In genomic region chr2:149472413-149472812, GRCh38 we compare ENCODE assay signal across 26 cellular contexts.
"Had no signal": no experiment of that assay in that cellular context is flagged by ENCODE, and none has a peak within 500 bp of the region (broad histone marks: within the 10 kb centered on the region; RNA-seq: fewer than 3 reads in every experiment).

No MANE protein-coding gene starts in this region.

- H3K9me3 ChIP-seq: stomach, suprapubic skin, testis, thoracic aorta, thyroid gland, tibial artery, tibial nerve, transverse colon, upper lobe of left lung, upper lobe of right lung, uterus, vagina had no signal

- H3K27ac ChIP-seq: stomach, suprapubic skin, testis, thoracic aorta, thyroid gland, tibial artery, tibial nerve, transverse colon, upper lobe of left lung, upper lobe of right lung, uterus, vagina had no signal

- H3K36me3 ChIP-seq: stomach, suprapubic skin, thoracic aorta, thyroid gland, tibial artery, transverse colon, upper lobe of left lung, upper lobe of right lung, uterus, vagina had no signal

- H3K4me1 ChIP-seq: stomach, suprapubic skin, testis, tibial artery, tibial nerve, transverse colon, upper lobe of right lung, uterus, vagina had no signal

- DNase-seq: stimulated activated CD4-positive, alpha-beta T cell treated with anti-CD3 and anti-CD28 coated beads, Interleukin-2, amount 100 ng/mL, for 48 hours; stimulated activated CD4-positive, alpha-beta T cell treated with anti-CD3 and anti-CD28 coated beads, Interleukin-4, amount 100 ng/mL, for 1 hour; stimulated activated CD4-positive, alpha-beta T cell treated with anti-CD3 and anti-CD28 coated beads, Interleukin-4, amount 100 ng/mL, for 24 hours; stimulated activated CD4-positive, alpha-beta T cell treated with anti-CD3 and anti-CD28 coated beads, Interleukin-4, amount 100 ng/mL, for 4 hours; stimulated activated CD8-positive, alpha-beta memory T cell treated with anti-CD3 and anti-CD28 coated beads, Interleukin-4, amount 100 ng/mL, for 48 hours; stimulated activated naive B cell treated with anti-CD40 and anti-IgM and Interleukin-4, amounts not matched to agents 10 μg/mL and 1 μg/mL and 100 μg/mL, for 72 hours; stimulated activated naive CD4-positive, alpha-beta T cell; stimulated activated naive CD4-positive, alpha-beta T cell treated with Interleukin-2 at 50 U/mL for 16 hours; stimulated activated naive CD8-positive, alpha-beta T cell treated with anti-CD3 and anti-CD28 coated beads, Interleukin-15, amount 100 ng/mL, for 72 hours; stimulated activated naive CD8-positive, alpha-beta T cell treated with anti-CD3 and anti-CD28 coated beads, Interleukin-15, Interleukin-2, amounts not matched to agents 100 U/mL and 50 U/mL, for 24 hours; stomach; substantia nigra; testis; thyroid gland; tibial artery; transverse colon; trophoblast cell; upper lobe of left lung; upper lobe of right lung; uterus had no signal

- H3K4me3 ChIP-seq: stomach, suprapubic skin, testis, thoracic aorta, thyroid gland, tibial artery, tibial nerve, transverse colon, upper lobe of left lung, upper lobe of right lung, uterus, vagina had no signal

- ATAC-seq: stimulated activated effector memory CD8-positive, alpha-beta T cell treated with anti-CD3 and anti-CD28 coated beads, Interleukin-12 subunit alpha, Interleukin-12 subunit beta, amount 100 ng/mL, for 72 hours; stimulated activated memory B cell treated with anti-CD40 and anti-IgM and Interleukin-4, amounts not matched to agents 10 μg/mL and 1 μg/mL and 100 μg/mL, for 72 hours; stimulated activated naive B cell treated with anti-CD40 and anti-IgM and Interleukin-4, amounts not matched to agents 10 μg/mL and 1 μg/mL and 100 μg/mL, for 72 hours; stimulated activated naive CD8-positive, alpha-beta T cell treated with anti-CD3 and anti-CD28 coated beads, Interleukin-15, amount 100 ng/mL, for 72 hours; stimulated activated naive CD8-positive, alpha-beta T cell treated with anti-CD3 and anti-CD28 coated beads, Interleukin-15, Interleukin-2, amounts not matched to agents 100 U/mL and 50 U/mL, for 24 hours; upper lobe of right lung had no signal

- H3K27me3 ChIP-seq: stomach, suprapubic skin, testis, thyroid gland, tibial artery, tibial nerve, transverse colon, upper lobe of left lung, uterus, vagina had no signal
